In genomic region chr10:117137031-117137910, GRCh38 we compare ENCODE assay signal across 8 cellular contexts. TPM values are rescaled to one million over a fixed set of nuclear protein-coding genes. Genes with fewer than 3 reads are reported as not detected.
DNase-seq lines count a peak whose midpoint lies in the region; ATAC-seq and TF ChIP-seq lines count a peak whose summit lies in the region.

No MANE protein-coding gene starts in this region.

- H3K9me3 ChIP-seq in right lobe of liver (no peaks in the 10 kb centered on the region), upper lobe of right lung (no peaks in the 10 kb centered on the region), adrenal gland (replicated peaks in 1 of 3) (no peaks in the 10 kb centered on the region)

- TF ChIP-seq POLR2A in right lobe of liver (IDR thresholded peaks at IDR 0.05) (no peak), adrenal gland (IDR thresholded peaks at IDR 0.05) (no peak)

- peaks cover 17 to 48% of the 10 kb centered on the region in 2 donors for H3K27me3 ChIP-seq in right lobe of liver
- H3K27me3 ChIP-seq in upper lobe of right lung, result peaks cover 97% of the 10 kb centered on the region
- H3K27me3 ChIP-seq in adrenal gland, result peaks cover 94% of the 10 kb centered on the region

- DNase-seq in Right ventricle myocardium superior (peak; percentile 46), Right ventricle myocardium inferior (ENCODE audit: missing footprints) (no peak), cardiac fibroblast (ENCODE audit: low read depth in 2 of 2) (peak; percentile 22 to 26), right lobe of liver (peak in 2 of 3 donors; percentile 32 to 53), upper lobe of right lung (no peak), SIG-M5 (lab: John Stamatoyannopoulos, UW) (no peak), adrenal gland (no peak)

- no peak overlapping the region for H3K27ac ChIP-seq in right lobe of liver
- no peak overlapping the region for H3K27ac ChIP-seq in upper lobe of right lung
- no peak overlapping the region for H3K27ac ChIP-seq in adrenal gland

- peak; percentile 61 for ATAC-seq in Right ventricle myocardium superior (ENCODE audit: poor library complexity)
- ATAC-seq in Right ventricle myocardium inferior, result no peak
- peak; percentile 50 to 67 (median 58) for ATAC-seq in right lobe of liver
- peak; percentile 44 for ATAC-seq in upper lobe of right lung
- ATAC-seq in HG03025 (IDR thresholded peaks at IDR 0.05; ENCODE audit: low FRiP score, unreplicated experiment), result no peak

- H3K4me1 ChIP-seq in right lobe of liver (peaks cover 0 to 27% (median 3%) of the 10 kb centered on the region in 4 donors), upper lobe of right lung (peaks cover 16% of the 10 kb centered on the region), adrenal gland (replicated peaks in 1 of 2) (peaks cover 11 to 15% of the 10 kb centered on the region in 2 donors)

- WGBS in right lobe of liver (ENCODE audit: insufficient coverage, low coverage, low lambda C conversion rate, missing lambda C conversion rate), result 0% methylated on average over 8 of the region's 98 CpGs
- whole genome bisulfite sequencing in adrenal gland, 4 donors, result 1 to 6% (median 2%) methylated on average over 8 to 98 of the region's 98 CpGs

- TF ChIP-seq CTCF in cardiac fibroblast (IDR thresholded peaks at IDR 0.05; ENCODE audit: low read depth, low read length), result no peak
- TF ChIP-seq CTCF in right lobe of liver (IDR thresholded peaks at IDR 0.05), result no peak
- no peak for TF ChIP-seq CTCF in upper lobe of right lung (IDR thresholded peaks at IDR 0.05)
- TF ChIP-seq CTCF in adrenal gland (IDR thresholded peaks at IDR 0.05), result no peak

- H3K4me3 ChIP-seq in cardiac fibroblast (replicated peaks in 1 of 2; ENCODE audit: low read depth in 2 of 2, low read length in 2 of 2) (peak overlapping the region; percentile 28 to 35), right lobe of liver (peak overlapping the region in 1 of 3 donors; percentile 24), upper lobe of right lung (peak overlapping the region; percentile 28), adrenal gland (peak overlapping the region in 2 of 4 donors; percentile 6 to 48)

- H3K36me3 ChIP-seq in right lobe of liver, result no peaks in the 10 kb centered on the region
- H3K36me3 ChIP-seq in upper lobe of right lung, result no peaks in the 10 kb centered on the region
- H3K36me3 ChIP-seq in adrenal gland (replicated peaks in 1 of 2), result no peaks in the 10 kb centered on the region

- intact Hi-C loops in Right ventricle myocardium superior (cut with DNase I), result no loop called here
- intact Hi-C loops in Right ventricle myocardium inferior (cut with DNase I), result no loop called here
- intact Hi-C loops in right lobe of liver (cut with DNase I), result no loop called here
- intact Hi-C loops in upper lobe of right lung (cut with DNase I), result no loop called here
- intact Hi-C loops in adrenal gland (cut with DNase I), result no loop called here

RNA-seq across cellular contexts. Expression of gene VAX1, which starts 0.8 kb away (rescaled TPM):
- total RNA-seq in Right ventricle myocardium superior (not detected), Right ventricle myocardium inferior (not detected), right lobe of liver (not detected), upper lobe of right lung (not detected), adrenal gland (not detected)
- polyA plus RNA-seq in adrenal gland, result not detected

Comparison
In these comparisons a context has a peak if more than half of its experiments do, and no peak if none do; other contexts are left out.
1. ATAC-seq: peak in Right ventricle myocardium superior (single experiment), right lobe of liver (4 of 4) and upper lobe of right lung (single experiment); none in Right ventricle myocardium inferior (single experiment) and HG03025 (single experiment).
2. DNase-seq: peak in Right ventricle myocardium superior (single experiment), cardiac fibroblast (2 of 2) and right lobe of liver (2 of 3); none in Right ventricle myocardium inferior (single experiment), upper lobe of right lung (single experiment), SIG-M5 (single experiment) and adrenal gland (0 of 7).